8 cellular contexts compared by ENCODE assay signal in the genomic region with DNA sequence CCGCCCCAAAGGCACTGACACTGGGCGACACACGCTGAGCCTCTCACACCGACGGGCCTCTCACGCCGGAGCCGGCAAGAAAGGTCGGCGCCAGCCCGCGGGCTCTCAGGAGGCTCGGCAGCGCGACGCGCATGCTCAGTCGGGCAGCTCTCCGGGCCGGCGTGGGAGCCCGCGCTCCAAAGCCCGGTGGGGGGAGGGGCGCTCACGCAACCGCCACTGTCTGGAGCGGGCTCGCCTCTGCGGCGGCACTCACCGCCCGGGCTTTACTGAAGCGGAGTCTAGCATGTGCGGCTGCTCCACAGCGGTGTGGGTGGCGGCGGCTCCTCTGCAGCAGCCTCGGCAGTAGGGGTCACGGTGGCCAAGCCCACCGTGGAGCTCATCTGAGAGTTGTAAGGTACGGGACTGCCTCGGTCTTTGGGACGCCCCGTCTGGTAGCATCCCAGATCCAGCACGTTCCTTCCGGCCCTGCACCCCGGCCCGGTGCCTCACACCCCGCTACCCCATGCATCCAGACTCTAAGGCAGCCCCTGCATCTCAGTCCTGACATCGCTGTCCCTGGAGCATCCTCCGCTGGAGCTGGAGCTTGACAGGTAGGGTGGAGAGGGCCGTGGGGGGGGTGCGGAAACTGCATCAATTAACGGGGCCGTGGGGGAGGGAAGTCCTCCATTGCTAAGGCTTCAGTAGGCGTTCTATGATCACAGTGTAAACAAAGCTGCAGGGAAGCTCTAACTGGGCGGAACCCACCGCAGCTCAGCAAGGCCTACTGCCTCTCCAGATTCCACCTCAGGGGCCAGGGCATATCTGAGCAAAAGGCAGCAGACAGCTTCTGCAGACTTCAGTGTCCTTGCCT. TPM values are rescaled to one million over a fixed set of nuclear protein-coding genes. Genes with fewer than 3 reads are reported as not detected.
A peak's percentile ranks its signal among the peaks of the same experiment; 100 is the strongest.
DNase-seq lines count a peak whose midpoint lies in the region; ATAC-seq and TF ChIP-seq lines count a peak whose summit lies in the region.
"Not testable (repeated sequence)": the region's sequence is repeated elsewhere in the genome, so short reads cannot be mapped to it uniquely, and the experiment has no call there.

No MANE protein-coding gene starts in this region.

- H3K4me3 ChIP-seq in AG04450 (ENCODE audit: low read depth, low read length) (peak overlapping the region; percentile 47), lung (peak overlapping the region; percentile 35)

- not testable (repeated sequence) for DNase-seq in AG04450 (ENCODE audit: low read depth, low spot score); lung (ENCODE audit: low spot score)
- DNase-seq in NCI-H748 treated with DMSO at 0.1 percent for 48 hours (lab: John Stamatoyannopoulos, UW), result peak; percentile 2
- DNase-seq in activated CD8-positive, alpha-beta memory T cell treated with anti-CD3 and anti-CD28 coated beads for 24 hours, result peak; percentile 91
- DNase-seq in dermis blood vessel endothelial cell, result peak; percentile 30
- peak; percentile 46 for DNase-seq in stimulated activated CD4-positive, alpha-beta T cell treated with anti-CD3 and anti-CD28 coated beads, Interleukin-2, amount 100 ng/mL, for 4 hours (ENCODE audit: low read depth)

- POLR2A ChIA-PET in AG04450 (lab: Yijun Ruan, JAX), result not testable (repeated sequence)

- not testable (repeated sequence) for H3K27me3 ChIP-seq in AG04450 (ENCODE audit: control insufficient read depth, insufficient read depth, low read length); lung (ENCODE audit: control insufficient read depth, insufficient read depth)

- H3K36me3 ChIP-seq in lung (ENCODE audit: control insufficient read depth in 2 of 2, insufficient read depth in 2 of 2, low read length in 2 of 2), result not testable (repeated sequence)

- not testable (repeated sequence) for H3K9me3 ChIP-seq in AG04450 (ENCODE audit: control insufficient read depth, insufficient read depth, low read length); lung (ENCODE audit: control insufficient read depth in 2 of 2, insufficient read depth in 1 of 2, low read length in 1 of 2)

- not testable (repeated sequence) for TF ChIP-seq CTCF in AG04450 (IDR thresholded peaks at IDR 0.05; ENCODE audit: low read depth, low read length); lung (IDR thresholded peaks at IDR 0.05; ENCODE audit: control extremely low read depth, extremely low read depth)

- 1 to 3% methylated on average over 25 to 57 of the region's 59 CpGs for WGBS in lung, 2 donors

- ATAC-seq in GM19328 (IDR thresholded peaks at IDR 0.05; ENCODE audit: unreplicated experiment) (peak; percentile 55), HG03175 (IDR thresholded peaks at IDR 0.05; ENCODE audit: unreplicated experiment) (peak; percentile 86), lung (ENCODE audit: insufficient read depth, low FRiP score) (peak; percentile 91)

- CTCF ChIA-PET in AG04450 (lab: Charles Lee), result not testable (repeated sequence)

- H3K27ac ChIP-seq in AG04450 (ENCODE audit: low read depth, low read length), result not testable (repeated sequence)
- H3K27ac ChIP-seq in lung (ENCODE audit: low read depth in 1 of 2, low read length in 1 of 2), result peak overlapping the region in 1 of 2 donors; percentile 47

- H3K4me1 ChIP-seq in lung (ENCODE audit: control insufficient read depth in 2 of 2, insufficient read depth in 2 of 2, low read length in 2 of 2), result not testable (repeated sequence)

RNA-seq across cellular contexts. Expression of a gene that starts 18.4 kb away (rescaled TPM):
- 14.8 and 17.5 TPM in 2 replicates for polyA plus RNA-seq in AG04450 (2011; rRNA removed)
- polyA minus RNA-seq in AG04450 (2011; rRNA and poly(A)+ RNA removed), result 7.2 and 9.8 TPM in 2 replicates
- 11.6 and 12.6 TPM in 2 replicates for total RNA-seq in dermis blood vessel endothelial cell
- total RNA-seq in lung, result 10 to 100 TPM; 17.0 to 29.2 TPM
- 10 to 100 TPM; 30.4 to 44.7 TPM for polyA plus RNA-seq in lung

RNA-seq across cellular contexts. Expression of a gene that starts 44.7 kb away (rescaled TPM):
- polyA plus RNA-seq in AG04450 (2011; rRNA removed) (0.02 TPM in 1 of 2 replicates, not detected in the other), lung (under 1 TPM; 0.71 to 0.85 TPM)
- polyA minus RNA-seq in AG04450 (2011; rRNA and poly(A)+ RNA removed), result not detected in 2 replicates
- total RNA-seq in dermis blood vessel endothelial cell (0.05 TPM in 1 of 2 replicates, not detected in the other), lung (1 to 10 TPM in 1 of 2 donors, under 1 TPM in 1; 0.37 to 2.4 TPM)

RNA-seq across cellular contexts. Expression of a gene that starts 53.5 kb away (rescaled TPM):
- polyA plus RNA-seq in AG04450 (2011; rRNA removed), result 23.0 and 24.6 TPM in 2 replicates
- 10.6 and 11.8 TPM in 2 replicates for polyA minus RNA-seq in AG04450 (2011; rRNA and poly(A)+ RNA removed)
- 36.4 and 42.9 TPM in 2 replicates for total RNA-seq in dermis blood vessel endothelial cell
- total RNA-seq in lung, result 10 to 100 TPM; 36.0 to 37.3 TPM
- polyA plus RNA-seq in lung, result 10 to 100 TPM; 45.0 to 45.9 TPM
